In genomic region chr13:51782026-51782710, GRCh38 we compare ENCODE assay signal across 1 cellular context.
TF ChIP-seq lines count a peak whose summit lies in the region.

No MANE protein-coding gene starts in this region.

TF ChIP-seq in H1, 55 proteins besides CTCF, POLR2A, EP300 and RAD21:
- no peak for TF ChIP-seq NANOG (IDR thresholded peaks at IDR 0.05; ENCODE audit: insufficient read depth, low read depth, low read length, poor library complexity, severe bottlenecking)
- TF ChIP-seq SIN3A (conservative IDR thresholded peaks at IDR 0.05 in 1 of 2, IDR thresholded peaks at IDR 0.05 in 1 of 2; ENCODE audit: low read depth in 1 of 2, low read length in 2 of 2), result no peak
- TF ChIP-seq EGR1 (IDR thresholded peaks at IDR 0.05; ENCODE audit: borderline replicate concordance, low read depth, low read length), result no peak
- TF ChIP-seq POLR2AphosphoS5 (IDR thresholded peaks at IDR 0.05; ENCODE audit: low read depth, low read length), result no peak
- TF ChIP-seq TCF12 (IDR thresholded peaks at IDR 0.05; ENCODE audit: low read depth, low read length), result no peak
- TF ChIP-seq BCL11A (IDR thresholded peaks at IDR 0.05; ENCODE audit: low read depth in 2 of 2, low read length in 2 of 2), result no peak
- no peak for TF ChIP-seq CBX5 (IDR thresholded peaks at IDR 0.05; ENCODE audit: low read depth, low read length)
- TF ChIP-seq ZNF274 (IDR thresholded peaks at IDR 0.05; ENCODE audit: borderline replicate concordance, extremely low read depth, low read length), result no peak
- no peak for TF ChIP-seq POU5F1 (IDR thresholded peaks at IDR 0.05; ENCODE audit: low read depth, low read length)
- no peak for TF ChIP-seq BRCA1 (IDR thresholded peaks at IDR 0.05; ENCODE audit: low read depth, low read length)
- TF ChIP-seq RFX5 (IDR thresholded peaks at IDR 0.05; ENCODE audit: borderline replicate concordance, low read depth, low read length), result no peak
